Comparison of ENCODE assay signal across 13 cellular contexts in genomic region chr4:2788532-2789103, GRCh38. TPM values are rescaled to one million over a fixed set of nuclear protein-coding genes. Genes with fewer than 3 reads are reported as not detected.
DNase-seq lines count a peak whose midpoint lies in the region; ATAC-seq, FAIRE-seq and TF ChIP-seq lines count a peak whose summit lies in the region.
"Had no signal": no experiment of that assay in that cellular context is flagged by ENCODE, and none has a peak within 500 bp of the region (broad histone marks: within the 10 kb centered on the region; RNA-seq: fewer than 3 reads in every experiment).

No MANE protein-coding gene starts in this region.

- H3K18ac ChIP-seq in H1 (ENCODE audit: extremely low read depth, low read length) = no peak overlapping the region; the same call in 1 of the 2 replicates

- peak overlapping the region; percentile 86 for H3K27ac ChIP-seq in CD4-positive, alpha-beta T cell (ENCODE audit: low read depth, low read length)
- H3K27ac ChIP-seq in H1 (ENCODE audit: low read depth, low read length) = no peak overlapping the region
- H3K27ac ChIP-seq in osteoblast (ENCODE audit: low read depth, low read length) = no peak overlapping the region

- no peak overlapping the region for H3K4ac ChIP-seq in H1 (replicated peaks; ENCODE audit: insufficient read length, low read depth, low read length)

- H3K79me1 ChIP-seq in H1 (ENCODE audit: low read depth, low read length) = no peaks in the 10 kb centered on the region

- H2BK5ac ChIP-seq in H1 (ENCODE audit: low read depth, low read length) = no peak overlapping the region

- TF ChIP-seq RAD21 in H1 (IDR thresholded peaks at IDR 0.05 in 1 of 2, conservative IDR thresholded peaks at IDR 0.05 in 1 of 2; ENCODE audit: low read depth in 2 of 2, low read length in 2 of 2) = no peak

- POLR2A ChIA-PET in CD4-positive, alpha-beta T cell (lab: Charles Lee) = interaction anchor here (1.1 to 3.7 kb wide), 2 partner anchors 10 to 50 kb away, joined by 5 to 24 read pairs; no protein-coding TSS in a partner anchor
- POLR2A ChIA-PET in H1 (lab: Charles Lee; ENCODE audit: partially characterized antibody) (no interaction called here), MCF 10A (lab: Yijun Ruan, JAX) (no interaction called here)

- peaks cover 5% of the 10 kb centered on the region for H3K9me3 Mint-ChIP-seq in CD4-positive, alpha-beta T cell
- H3K9me3 Mint-ChIP-seq in MCF 10A (ENCODE audit: unreplicated experiment) = no peaks in the 10 kb centered on the region

- no peak overlapping the region for H3K9ac ChIP-seq in H1 (replicated peaks in 1 of 4; ENCODE audit: extremely low read depth in 1 of 4, low read depth in 3 of 4, low read length in 3 of 4)

- WGBS in H1 (ENCODE audit: extremely low coverage in 1 of 2, insufficient coverage in 1 of 2, insufficient read length in 1 of 2, insufficient replicate concordance in 2 of 2, low coverage in 1 of 2, low lambda C conversion rate in 2 of 2, missing lambda C conversion rate in 1 of 2), 2 experiments = 91% methylated on average over 4 of the region's 4 CpGs; no CpG with 5 or more reads in 1 of the 2 experiments

- H3K14ac ChIP-seq in H1 (ENCODE audit: insufficient read length) = no peak overlapping the region

- H3K4me2 ChIP-seq in H1 (ENCODE audit: insufficient read depth in 1 of 2, low read depth in 2 of 2, low read length in 2 of 2) (no peak overlapping the region), osteoblast (ENCODE audit: insufficient read depth, low read length) (no peak overlapping the region)

- no peak for TF ChIP-seq EP300 in H1 (IDR thresholded peaks at IDR 0.05; ENCODE audit: borderline replicate concordance in 1 of 2, low read depth in 2 of 2, low read length in 2 of 2)

- H3K27me3 Mint-ChIP-seq in CD4-positive, alpha-beta T cell = no peaks in the 10 kb centered on the region
- H3K27me3 Mint-ChIP-seq in MCF 10A (ENCODE audit: insufficient read depth, unreplicated experiment) = peaks cover 15% of the 10 kb centered on the region

- no peaks in the 10 kb centered on the region for H3K36me3 ChIP-seq in H1 (ENCODE audit: control insufficient read depth in 2 of 4, insufficient read depth in 4 of 4, low read length in 3 of 4)
- no peaks in the 10 kb centered on the region for H3K36me3 ChIP-seq in osteoblast (ENCODE audit: insufficient read depth, low read length)

- H3K4me1 ChIP-seq in H1 (replicated peaks in 1 of 4; ENCODE audit: control insufficient read depth in 3 of 4, insufficient read depth in 4 of 4, low read length in 3 of 4) = peaks cover 0 to 13% (median 8%) of the 10 kb centered on the region in 4 experiments; a peak in 5 of 7 replicates
- peaks cover under 1% of the 10 kb centered on the region for H3K4me1 ChIP-seq in osteoblast (ENCODE audit: insufficient read depth, low read length)

- H3K4me3 Mint-ChIP-seq in CD4-positive, alpha-beta T cell = no peak overlapping the region
- H3K4me3 Mint-ChIP-seq in MCF 10A (ENCODE audit: unreplicated experiment) = no peak overlapping the region
- H3K4me3 Mint-ChIP-seq: activated naive CD4-positive, alpha-beta T cell treated with anti-CD3 and anti-CD28 coated beads for 36 hours had no signal

- H3K4me3 ChIP-seq in H1 (ENCODE audit: extremely low read depth in 1 of 4, insufficient read depth in 2 of 4, low read depth in 3 of 4, low read length in 4 of 4) (no peak overlapping the region), osteoblast (ENCODE audit: insufficient read depth, low read length) (no peak overlapping the region)

- intact Hi-C loops in CD4-positive, alpha-beta T cell (cut with DNase I, micrococcal nuclease) = no loop called here
- intact Hi-C loops in MCF 10A (cut with micrococcal nuclease) = no loop called here

- H2BK120ac ChIP-seq in H1 (replicated peaks; ENCODE audit: low read depth, low read length) = no peak overlapping the region

- H3K4me1 Mint-ChIP-seq in CD4-positive, alpha-beta T cell (ENCODE audit: low read depth) = peaks cover 48% of the 10 kb centered on the region
- H3K4me1 Mint-ChIP-seq in MCF 10A (ENCODE audit: insufficient read depth, unreplicated experiment) = no peaks in the 10 kb centered on the region
- H3K4me1 Mint-ChIP-seq: nephron had no signal

- no peak for ATAC-seq in CD4-positive, alpha-beta T cell (ENCODE audit: poor library complexity)
- no peak for ATAC-seq in HG02571 (IDR thresholded peaks at IDR 0.05; ENCODE audit: unreplicated experiment)
- ATAC-seq in HG03378 (IDR thresholded peaks at IDR 0.05; ENCODE audit: unreplicated experiment) = no peak

- no peaks in the 10 kb centered on the region for H3K9me3 ChIP-seq in CD4-positive, alpha-beta T cell (ENCODE audit: control insufficient read depth, low read length)
- H3K9me3 ChIP-seq in H1 (ENCODE audit: insufficient read depth in 2 of 2, low read depth in 1 of 2, low read length in 1 of 2) (no peaks in the 10 kb centered on the region; a peak in 1 of 4 replicates), osteoblast (ENCODE audit: low read depth, low read length) (no peaks in the 10 kb centered on the region)

- no peaks in the 10 kb centered on the region for H3K36me3 Mint-ChIP-seq in CD4-positive, alpha-beta T cell (ENCODE audit: low read depth)
- no peaks in the 10 kb centered on the region for H3K36me3 Mint-ChIP-seq in MCF 10A (ENCODE audit: insufficient read depth, unreplicated experiment)

- H3K56ac ChIP-seq in H1 (replicated peaks; ENCODE audit: insufficient read length, low read depth, low read length) = no peak overlapping the region

- no peak for FAIRE-seq in H1 (lab: Jason Lieb, UNC)

- BruUV-seq in MCF 10A (replicated peaks; lab: Mats Ljungman, UMichigan) = no TSS peak

- CTCF ChIA-PET in CD4-positive, alpha-beta T cell (lab: Charles Lee) = no interaction called here
- CTCF ChIA-PET in H1 (lab: Charles Lee; ENCODE audit: partially characterized antibody) = no interaction called here
- CTCF ChIA-PET in MCF 10A (lab: Yijun Ruan, JAX) = no interaction called here

- H4K5ac ChIP-seq in H1 (ENCODE audit: insufficient read length, low read depth, low read length) = no peak overlapping the region

- H2BK20ac ChIP-seq in H1 (ENCODE audit: low read length) = no peak overlapping the region; the same call in 1 of the 2 replicates

- H4K8ac ChIP-seq in H1 (ENCODE audit: extremely low read depth, insufficient read depth, low read length) = no peak overlapping the region; the same call in 1 of the 2 replicates

- peak overlapping the region; percentile 93 for H3K27ac Mint-ChIP-seq in CD4-positive, alpha-beta T cell
- no peak overlapping the region for H3K27ac Mint-ChIP-seq in MCF 10A (ENCODE audit: low read depth, unreplicated experiment)

- no peaks in the 10 kb centered on the region for H3K27me3 ChIP-seq in CD4-positive, alpha-beta T cell (ENCODE audit: control insufficient read depth, insufficient read depth, low read length)
- H3K27me3 ChIP-seq in H1 (replicated peaks in 1 of 4; ENCODE audit: control insufficient read depth in 3 of 4, extremely low read depth in 1 of 4, insufficient read depth in 3 of 4, low read length in 3 of 4) (peaks cover 0 to 11% (median 6%) of the 10 kb centered on the region in 4 experiments; a peak in 5 of 7 replicates), osteoblast (ENCODE audit: insufficient read depth, low read length) (no peaks in the 10 kb centered on the region)

- no peak for TF ChIP-seq CTCF in CD4-positive, alpha-beta T cell (IDR thresholded peaks at IDR 0.05)
- no peak for TF ChIP-seq CTCF in H1 (IDR thresholded peaks at IDR 0.05; ENCODE audit: control extremely low read depth in 1 of 3, insufficient read depth in 1 of 3, low read depth in 1 of 3, low read length in 3 of 3)
- no peak for TF ChIP-seq CTCF in osteoblast (IDR thresholded peaks at IDR 0.05; ENCODE audit: extremely low read depth, low read depth, low read length)
- no peak for TF ChIP-seq CTCF in MCF 10A (IDR thresholded peaks at IDR 0.05; ENCODE audit: unreplicated experiment)

- DNase-seq in CD4-positive, alpha-beta T cell = no peak
- DNase-seq in OCI-M1 (lab: John Stamatoyannopoulos, UW) (peak; percentile 22), H1 (ENCODE audit: low read depth in 1 of 2, low spot score in 2 of 2) (no peak), osteoblast (ENCODE audit: insufficient read length, low spot score, missing footprints) (peak; percentile 86), MCF 10A (ENCODE audit: unreplicated experiment) (no peak), NCI-H2171 treated with DMSO at 0.1 percent for 48 hours (lab: John Stamatoyannopoulos, UW) (no peak)
- DNase-seq: activated naive CD4-positive, alpha-beta T cell treated with anti-CD3 and anti-CD28 coated beads for 36 hours; DMS 273 treated with DMSO at 0.1 percent for 48 hours; NCI-H69; stimulated activated CD4-positive, alpha-beta T cell treated with anti-CD3 and anti-CD28 coated beads, Interleukin-4, amount 100 ng/mL, for 1 hour had no signal

- H4K91ac ChIP-seq in H1 (replicated peaks; ENCODE audit: insufficient read length, low read length) = peak overlapping the region; percentile 47

- no peak for TF ChIP-seq POLR2A in H1 (IDR thresholded peaks at IDR 0.05; ENCODE audit: control extremely low read depth in 1 of 2, low read depth in 2 of 2, low read length in 2 of 2)

- H3K79me2 ChIP-seq in H1 (ENCODE audit: control insufficient read depth in 1 of 2, insufficient read depth in 2 of 2, low read length in 2 of 2) (no peaks in the 10 kb centered on the region), osteoblast (ENCODE audit: insufficient read depth, low read length) (no peaks in the 10 kb centered on the region)

- H2AK5ac ChIP-seq in H1 (ENCODE audit: low read depth, low read length) = no peak overlapping the region; the same call in 1 of the 2 replicates

- H2AFZ ChIP-seq in H1 (ENCODE audit: low read length) (no peak overlapping the region), osteoblast (ENCODE audit: low read length) (no peak overlapping the region)

- no peak overlapping the region for H3K23ac ChIP-seq in H1 (ENCODE audit: insufficient read length)

- H4K20me1 ChIP-seq in H1 (replicated peaks in 1 of 2; ENCODE audit: control insufficient read depth in 1 of 2, insufficient read depth in 2 of 2, low read length in 2 of 2) (no peaks in the 10 kb centered on the region), osteoblast (ENCODE audit: insufficient read depth, low read length) (no peaks in the 10 kb centered on the region)

- H2BK15ac ChIP-seq in H1 (ENCODE audit: low read length) = no peak overlapping the region

- H3K23me2 ChIP-seq in H1 (ENCODE audit: low read depth, low read length) = no peaks in the 10 kb centered on the region; the same call in none of the 2 replicates

- H2BK12ac ChIP-seq in H1 (ENCODE audit: low read depth, low read length) = peak overlapping the region; percentile 14; the same call in 1 of the 2 replicates

RNA-seq across cellular contexts. Expression of gene SH3BP2, which starts 4.3 kb away (rescaled TPM):
- total RNA-seq in CD4-positive, alpha-beta T cell = 10 to 100 TPM; 30.1 to 30.5 TPM
- total RNA-seq in H1 (2021; fragmentation: NEBNext Ultra II Directional; extraction: Animal tissue kit (Norgen Biotek cat#: 25700)) = 31.4 and 32.4 TPM in 2 replicates
- polyA plus RNA-seq in H1 (2011; rRNA removed) = 27.4 and 45.8 TPM in 2 replicates
- polyA plus RNA-seq in H1 (2011; cell fraction: cytosol; rRNA removed) = 29.6 TPM
- 119 TPM for polyA plus RNA-seq in H1 (2011; cell fraction: nucleus; rRNA removed)
- 18.2 to 28.4 TPM (median 24.8 TPM) in 4 replicates for polyA plus RNA-seq in H1 (2012, experiment 1 of 2)
- polyA plus RNA-seq in H1 (2012, experiment 2 of 2) = 13.6 TPM
- 19.6 TPM for polyA plus RNA-seq in H1 (2013, experiment 1 of 2)
- 18.1 TPM for polyA plus RNA-seq in H1 (2013, experiment 2 of 2)
- 52.4 and 64.8 TPM in 2 replicates for polyA minus RNA-seq in H1 (2011; rRNA and poly(A)+ RNA removed)
- 25.8 TPM for polyA minus RNA-seq in H1 (2011; cell fraction: cytosol; rRNA and poly(A)+ RNA removed)
- polyA minus RNA-seq in H1 (2011; cell fraction: nucleus; rRNA and poly(A)+ RNA removed) = 51.1 TPM
- total RNA-seq in osteoblast (26.4 and 28.0 TPM in 2 replicates), MCF 10A (2022) (48.4 and 57.9 TPM in 2 replicates)

RNA-seq across cellular contexts. Expression of gene TNIP2, which starts 32.5 kb away (rescaled TPM):
- 10 to 100 TPM; 43.8 to 49.1 TPM for total RNA-seq in CD4-positive, alpha-beta T cell
- 36.2 and 37.7 TPM in 2 replicates for total RNA-seq in H1 (2021; fragmentation: NEBNext Ultra II Directional; extraction: Animal tissue kit (Norgen Biotek cat#: 25700))
- 23.7 and 35.7 TPM in 2 replicates for polyA plus RNA-seq in H1 (2011; rRNA removed)
- polyA plus RNA-seq in H1 (2011; cell fraction: cytosol; rRNA removed) = 41.8 TPM
- polyA plus RNA-seq in H1 (2011; cell fraction: nucleus; rRNA removed) = 54.1 TPM
- 26.4 to 39.9 TPM (median 39.1 TPM) in 4 replicates for polyA plus RNA-seq in H1 (2012, experiment 1 of 2)
- polyA plus RNA-seq in H1 (2012, experiment 2 of 2) = 29.2 TPM
- polyA plus RNA-seq in H1 (2013, experiment 1 of 2) = 21.6 TPM
- 23.2 TPM for polyA plus RNA-seq in H1 (2013, experiment 2 of 2)
- 7.9 and 15.5 TPM in 2 replicates for polyA minus RNA-seq in H1 (2011; rRNA and poly(A)+ RNA removed)
- 13.5 TPM for polyA minus RNA-seq in H1 (2011; cell fraction: cytosol; rRNA and poly(A)+ RNA removed)
- 19.3 TPM for polyA minus RNA-seq in H1 (2011; cell fraction: nucleus; rRNA and poly(A)+ RNA removed)
- 37.7 and 44.9 TPM in 2 replicates for total RNA-seq in osteoblast
- 40.5 and 46.1 TPM in 2 replicates for total RNA-seq in MCF 10A (2022)

RNA-seq across cellular contexts. Expression of gene ADD1, which starts 55.0 kb away (rescaled TPM):
- total RNA-seq in CD4-positive, alpha-beta T cell = 100 to 1,000 TPM; 153 TPM
- total RNA-seq in H1 (2021; fragmentation: NEBNext Ultra II Directional; extraction: Animal tissue kit (Norgen Biotek cat#: 25700)) = 132 and 143 TPM in 2 replicates
- polyA plus RNA-seq in H1 (2011; rRNA removed) = 113 and 219 TPM in 2 replicates
- 94.0 TPM for polyA plus RNA-seq in H1 (2011; cell fraction: cytosol; rRNA removed)
- 253 TPM for polyA plus RNA-seq in H1 (2011; cell fraction: nucleus; rRNA removed)
- polyA plus RNA-seq in H1 (2012, experiment 1 of 2) = 98.4 to 131 TPM (median 126 TPM) in 4 replicates
- 79.3 TPM for polyA plus RNA-seq in H1 (2012, experiment 2 of 2)
- polyA plus RNA-seq in H1 (2013, experiment 1 of 2) = 150 TPM
- 143 TPM for polyA plus RNA-seq in H1 (2013, experiment 2 of 2)
- 76.5 and 77.9 TPM in 2 replicates for polyA minus RNA-seq in H1 (2011; rRNA and poly(A)+ RNA removed)
- polyA minus RNA-seq in H1 (2011; cell fraction: cytosol; rRNA and poly(A)+ RNA removed) = 51.5 TPM
- polyA minus RNA-seq in H1 (2011; cell fraction: nucleus; rRNA and poly(A)+ RNA removed) = 72.5 TPM
- total RNA-seq in osteoblast (200 and 204 TPM in 2 replicates), MCF 10A (2022) (131 and 161 TPM in 2 replicates)

Comparison
In these comparisons a context has a peak if more than half of its experiments do, and no peak if none do; other contexts are left out.
1. DNase-seq: peak in OCI-M1 (single experiment) and osteoblast (single experiment); none in CD4-positive, alpha-beta T cell (0 of 10), H1 (0 of 2), MCF 10A (single experiment) and NCI-H2171 treated with DMSO at 0.1 percent for 48 hours (single experiment).